In genomic region chr1:87674791-87675190, GRCh38 we compare ENCODE assay signal across 24 cellular contexts.
DNase-seq lines count a peak whose midpoint lies in the region; ATAC-seq, FAIRE-seq and TF ChIP-seq lines count a peak whose summit lies in the region.
"Had no signal": no experiment of that assay in that cellular context is flagged by ENCODE, and none has a peak within 500 bp of the region (broad histone marks: within the 10 kb centered on the region; RNA-seq: fewer than 3 reads in every experiment).

No MANE protein-coding gene starts in this region.

- H2AFZ ChIP-seq in HepG2 (ENCODE audit: low read length) (no peak overlapping the region), K562 (ENCODE audit: low read depth, low read length) (no peak overlapping the region), osteoblast (ENCODE audit: low read length) (no peak overlapping the region)

- H3K79me2 ChIP-seq in HepG2 (ENCODE audit: insufficient read depth, low read length) (no peaks in the 10 kb centered on the region), K562 (ENCODE audit: control insufficient read depth, insufficient read depth, low read length) (no peaks in the 10 kb centered on the region), osteoblast (ENCODE audit: insufficient read depth, low read length) (no peaks in the 10 kb centered on the region)

- no peaks in the 10 kb centered on the region for H3K9me3 ChIP-seq in HepG2 (ENCODE audit: low read length)
- no peaks in the 10 kb centered on the region for H3K9me3 ChIP-seq in right lobe of liver
- no peaks in the 10 kb centered on the region for H3K9me3 ChIP-seq in K562 (replicated peaks; ENCODE audit: control insufficient read depth, insufficient read depth, low read depth, low read length)
- H3K9me3 ChIP-seq in osteoblast (ENCODE audit: low read depth, low read length): no peaks in the 10 kb centered on the region
- no peaks in the 10 kb centered on the region for H3K9me3 ChIP-seq in Caco-2

- TF ChIP-seq EP300 in HepG2 (IDR thresholded peaks at IDR 0.05; ENCODE audit: low read depth in 2 of 2, low read length in 2 of 2) (no peak), HepG2 (CRISPR knock-in tag; IDR thresholded peaks at IDR 0.05; ENCODE audit: borderline replicate concordance) (no peak), K562 (IDR thresholded peaks at IDR 0.05; ENCODE audit: low read length) (no peak)

- no peak for FAIRE-seq in HepG2 (lab: Jason Lieb, UNC)
- no peak for FAIRE-seq in K562 (lab: Jason Lieb, UNC)
- FAIRE-seq: A204.1, GM12878, GM12892, GM18507 had no signal

- H3K4me3 Mint-ChIP-seq in Caco-2 (ENCODE audit: unreplicated experiment): no peak overlapping the region
- H3K4me3 Mint-ChIP-seq: B cell; CD4-positive, alpha-beta T cell; CD8-positive, alpha-beta T cell had no signal

- 68% methylated on average over 5 of the region's 5 CpGs for WGBS in HepG2 (ENCODE audit: low lambda C conversion rate)
- 76% methylated on average over 3 of the region's 5 CpGs for WGBS in right lobe of liver (ENCODE audit: insufficient coverage, low coverage, low lambda C conversion rate, missing lambda C conversion rate)
- 5% methylated on average over 5 of the region's 5 CpGs for WGBS in K562 (ENCODE audit: insufficient coverage, low coverage, missing lambda C conversion rate)

- H3K9me1 ChIP-seq in K562 (ENCODE audit: control insufficient read depth, insufficient read depth, low read length): no peaks in the 10 kb centered on the region

- intact Hi-C loops in HepG2 (cut with micrococcal nuclease; ENCODE audit: unreplicated experiment): no loop called here
- intact Hi-C loops in right lobe of liver (cut with DNase I): no loop called here
- intact Hi-C loops in K562 (cut with micrococcal nuclease): no loop called here
- intact Hi-C loops in Caco-2 (cut with micrococcal nuclease; ENCODE audit: unreplicated experiment): no loop called here

- CTCF ChIA-PET in HepG2 (lab: Yijun Ruan, JAX; ENCODE audit: low intra/inter-chr PET ratio, low total read pairs) (no interaction called here), K562 (lab: Yijun Ruan, JAX; ENCODE audit: low intra/inter-chr PET ratio) (no interaction called here), Caco-2 (lab: Charles Lee) (interaction anchor here (0.6 kb wide), 1 partner anchor 824 kb away, joined by 3 read pairs; no protein-coding TSS in a partner anchor)

- H3K4me1 Mint-ChIP-seq in Caco-2 (ENCODE audit: low read depth, unreplicated experiment): no peaks in the 10 kb centered on the region
- H3K4me1 Mint-ChIP-seq: B cell had no signal

- ATAC-seq in HepG2 (no peak), right lobe of liver (no peak), K562 (no peak)
- ATAC-seq: CD8-positive, alpha-beta T cell; GM12878 had no signal

- no peak overlapping the region for H3K27ac Mint-ChIP-seq in Caco-2 (ENCODE audit: unreplicated experiment)
- H3K27ac Mint-ChIP-seq: B cell; CD4-positive, alpha-beta T cell; CD8-positive, alpha-beta T cell had no signal

- POLR2A ChIA-PET in HepG2 (lab: Yijun Ruan, JAX): no interaction called here
- POLR2A ChIA-PET in K562 (lab: Yijun Ruan, JAX): no interaction called here
- POLR2A ChIA-PET in Caco-2 (lab: Charles Lee): no interaction called here

- H3K36me3 Mint-ChIP-seq in Caco-2 (ENCODE audit: insufficient read depth, unreplicated experiment): no peaks in the 10 kb centered on the region
- H3K36me3 Mint-ChIP-seq: CD8-positive, alpha-beta T cell had no signal

- H3K27ac ChIP-seq in HepG2 (ENCODE audit: extremely low read length, insufficient read depth, low read length) (no peak overlapping the region), right lobe of liver (no peak overlapping the region), K562 (ENCODE audit: extremely low read depth, low read depth, low read length) (no peak overlapping the region), osteoblast (ENCODE audit: low read depth, low read length) (no peak overlapping the region)
- H3K27ac ChIP-seq: BLaER1 treated with 17β-estradiol and CSF1 and Interleukin-3, amounts not matched to agents 10 nM and 100 nM; C4-2B had no signal

- H3K4me1 ChIP-seq in HepG2 (ENCODE audit: insufficient read depth, low read length) (no peaks in the 10 kb centered on the region), right lobe of liver (no peaks in the 10 kb centered on the region), K562 (replicated peaks in 1 of 2; ENCODE audit: control insufficient read depth in 2 of 2, insufficient read depth in 2 of 2, low read length in 2 of 2) (no peaks in the 10 kb centered on the region), osteoblast (ENCODE audit: insufficient read depth, low read length) (no peaks in the 10 kb centered on the region), Caco-2 (no peaks in the 10 kb centered on the region)
- H3K4me1 ChIP-seq: BLaER1 treated with 17β-estradiol and CSF1 and Interleukin-3, amounts not matched to agents 10 nM and 100 nM had no signal

- TF ChIP-seq POLR2A in HepG2 (IDR thresholded peaks at IDR 0.05; ENCODE audit: insufficient read depth in 1 of 2, low read depth in 2 of 2, low read length in 2 of 2) (no peak), right lobe of liver (IDR thresholded peaks at IDR 0.05) (no peak), K562 (conservative IDR thresholded peaks at IDR 0.05) (no peak)

- TF ChIP-seq RAD21 in HepG2 (CRISPR knock-in tag; IDR thresholded peaks at IDR 0.05) (no peak), K562 (CRISPR knock-in tag; conservative IDR thresholded peaks at IDR 0.05 in 1 of 2, IDR thresholded peaks at IDR 0.05 in 1 of 2) (no peak)

- H3K4me3 ChIP-seq in HepG2 (replicated peaks in 1 of 3; ENCODE audit: insufficient read depth in 1 of 3, low read depth in 2 of 3, low read length in 3 of 3): no peak overlapping the region
- H3K4me3 ChIP-seq in right lobe of liver: no peak overlapping the region
- H3K4me3 ChIP-seq in K562: no peak overlapping the region
- no peak overlapping the region for H3K4me3 ChIP-seq in osteoblast (ENCODE audit: insufficient read depth, low read length)
- H3K4me3 ChIP-seq in Caco-2 (ENCODE audit: low read depth, low read length): no peak overlapping the region
- H3K4me3 ChIP-seq: BLaER1 treated with 17β-estradiol and CSF1 and Interleukin-3, amounts not matched to agents 10 nM and 100 nM; GM12878 had no signal

- H3K36me3 ChIP-seq in HepG2 (replicated peaks in 1 of 2; ENCODE audit: control insufficient read depth in 1 of 2, insufficient read depth in 2 of 2, low read length in 2 of 2) (no peaks in the 10 kb centered on the region), right lobe of liver (no peaks in the 10 kb centered on the region), K562 (ENCODE audit: control insufficient read depth, insufficient read depth, low read length) (no peaks in the 10 kb centered on the region), osteoblast (ENCODE audit: insufficient read depth, low read length) (no peaks in the 10 kb centered on the region), Caco-2 (ENCODE audit: control insufficient read depth, insufficient read depth, low read length) (no peaks in the 10 kb centered on the region)
- H3K36me3 ChIP-seq: BLaER1 treated with 17β-estradiol and CSF1 and Interleukin-3, amounts not matched to agents 10 nM and 100 nM had no signal

- H4K20me1 ChIP-seq in HepG2 (ENCODE audit: insufficient read depth, low read length): no peaks in the 10 kb centered on the region
- H4K20me1 ChIP-seq in K562 (replicated peaks; ENCODE audit: control insufficient read depth, insufficient read depth, low read length): no peaks in the 10 kb centered on the region
- no peaks in the 10 kb centered on the region for H4K20me1 ChIP-seq in osteoblast (ENCODE audit: insufficient read depth, low read length)
- H4K20me1 ChIP-seq: BLaER1 treated with 17β-estradiol and CSF1 and Interleukin-3, amounts not matched to agents 10 nM and 100 nM had no signal

- no peak for TF ChIP-seq CTCF in HepG2 (CRISPR knock-in tag; IDR thresholded peaks at IDR 0.05)
- TF ChIP-seq CTCF in right lobe of liver (IDR thresholded peaks at IDR 0.05): no peak
- TF ChIP-seq CTCF in K562 (IDR thresholded peaks at IDR 0.05 in 2 of 3, conservative IDR thresholded peaks at IDR 0.05 in 1 of 3; ENCODE audit: insufficient read depth in 2 of 3, low read depth in 1 of 3, low read length in 3 of 3): no peak
- no peak for TF ChIP-seq CTCF in osteoblast (IDR thresholded peaks at IDR 0.05; ENCODE audit: extremely low read depth, low read depth, low read length)
- no peak for TF ChIP-seq CTCF in Caco-2 (IDR thresholded peaks at IDR 0.05; ENCODE audit: insufficient read depth in 1 of 2, low read depth in 1 of 2, low read length in 1 of 2, severe bottlenecking in 1 of 2, unreplicated experiment in 1 of 2)

- no peaks in the 10 kb centered on the region for H3K27me3 ChIP-seq in HepG2 (ENCODE audit: control insufficient read depth in 1 of 2, insufficient read depth in 2 of 2, low read length in 2 of 2)
- no peaks in the 10 kb centered on the region for H3K27me3 ChIP-seq in right lobe of liver
- no peaks in the 10 kb centered on the region for H3K27me3 ChIP-seq in K562 (ENCODE audit: control insufficient read depth in 2 of 2, insufficient read depth in 2 of 2, low read length in 2 of 2)
- H3K27me3 ChIP-seq in osteoblast (ENCODE audit: insufficient read depth, low read length): no peaks in the 10 kb centered on the region
- H3K27me3 ChIP-seq in Caco-2 (replicated peaks; ENCODE audit: control insufficient read depth, insufficient read depth, low read length): no peaks in the 10 kb centered on the region
- H3K27me3 ChIP-seq: BLaER1 treated with 17β-estradiol and CSF1 and Interleukin-3, amounts not matched to agents 10 nM and 100 nM had no signal

- H3K4me2 ChIP-seq in HepG2 (ENCODE audit: low read depth, low read length) (no peak overlapping the region), K562 (ENCODE audit: insufficient read depth, low read length) (no peak overlapping the region), osteoblast (ENCODE audit: insufficient read depth, low read length) (no peak overlapping the region)
- H3K4me2 ChIP-seq: BLaER1 treated with 17β-estradiol and CSF1 and Interleukin-3, amounts not matched to agents 10 nM and 100 nM had no signal

- no TSS peak for BruUV-seq in HepG2 (replicated peaks; lab: Mats Ljungman, UMichigan)
- no TSS peak for BruUV-seq in K562 (replicated peaks; lab: Mats Ljungman, UMichigan)
- no TSS peak for BruUV-seq in Caco-2 (replicated peaks; lab: Mats Ljungman, UMichigan)

- H3K9ac ChIP-seq in HepG2 (ENCODE audit: insufficient read depth, low read depth, low read length) (no peak overlapping the region), K562 (ENCODE audit: insufficient read depth in 1 of 2, low read depth in 2 of 2, low read length in 2 of 2) (no peak overlapping the region)
- H3K9ac ChIP-seq: BLaER1 treated with 17β-estradiol and CSF1 and Interleukin-3, amounts not matched to agents 10 nM and 100 nM had no signal

- H3K9me3 Mint-ChIP-seq in Caco-2 (ENCODE audit: unreplicated experiment): no peaks in the 10 kb centered on the region
- H3K9me3 Mint-ChIP-seq: CD4-positive, alpha-beta T cell; CD8-positive, alpha-beta T cell had no signal

- DNase-seq in HepG2 (ENCODE audit: low spot score) (no peak), right lobe of liver (no peak), K562 (ENCODE audit: extremely low read depth in 1 of 4, low spot score in 3 of 4) (no peak), osteoblast (ENCODE audit: insufficient read length, low spot score, missing footprints) (peak; percentile 27), Caco-2 (no peak)
- DNase-seq in activated naive CD4-positive, alpha-beta T cell treated with Interleukin-2 at 50 U/mL for 16 hours: no peak
- DNase-seq: 8988T; AML-193; CD4-positive, alpha-beta T cell; CD8-positive, alpha-beta T cell; DMS 273 treated with DMSO at 0.1 percent for 48 hours; DMS153; DMS53; DMS79; DND-41; EL; GDM1 had no signal

- no peaks in the 10 kb centered on the region for H3K27me3 Mint-ChIP-seq in Caco-2 (ENCODE audit: insufficient read depth, unreplicated experiment)
- H3K27me3 Mint-ChIP-seq: B cell; CD4-positive, alpha-beta T cell had no signal

- in situ Hi-C loops in HepG2 (cut with HindIII; ENCODE audit: extremely low pct_ligation_motif_present, low pct_unique_long_range_greater_than_20kb): no loop called here
- in situ Hi-C loops in K562 (cut with MboI): no loop called here

Comparison
In these comparisons a context has a peak if more than half of its experiments do, and no peak if none do; other contexts are left out.
1. Of the 241 proteins assayed by ChIP-seq in both HepG2 and K562: peak only in HepG2: MAFF and MAFK; only in K562: MAFG; in both: none; in neither: 238.